In the genomic region with DNA sequence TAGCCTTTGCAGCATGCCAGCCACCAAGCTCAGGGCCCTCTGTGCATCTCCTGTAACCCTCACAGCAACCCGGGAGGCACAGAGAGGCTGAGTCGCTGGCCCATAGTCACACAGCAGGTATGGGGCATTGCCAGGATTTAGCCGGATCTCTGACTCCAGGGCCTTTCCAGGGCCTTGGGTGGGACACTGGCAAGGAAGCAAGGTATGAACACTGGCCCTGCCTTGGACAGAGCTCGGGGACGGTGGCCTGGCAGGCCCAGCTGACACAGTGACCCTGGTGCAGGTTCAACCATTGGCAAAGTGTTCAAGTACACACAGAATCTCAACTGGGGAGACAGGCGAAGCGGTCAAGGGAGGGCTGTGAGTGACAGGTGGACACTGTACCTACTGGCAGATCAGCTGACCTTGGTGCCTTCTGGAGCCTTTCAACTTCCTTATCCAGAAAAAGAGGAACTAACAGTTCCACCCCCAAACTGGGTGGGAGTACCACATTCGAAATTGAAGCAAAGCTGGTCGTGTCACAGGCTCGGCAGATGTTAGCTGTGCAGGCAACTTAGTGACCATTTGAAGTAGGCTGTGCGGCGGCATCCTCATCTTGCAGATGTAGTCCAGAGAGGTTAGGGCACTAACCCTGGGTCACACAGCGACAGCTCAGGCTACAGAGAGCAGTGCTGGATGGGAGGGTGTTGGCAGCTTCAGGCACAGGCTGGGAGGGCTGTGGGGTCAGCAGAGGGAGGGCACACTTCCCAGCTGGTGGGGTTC, we compare ENCODE assay signal across 1 cellular context.
TF ChIP-seq lines count a peak whose summit lies in the region.

No MANE protein-coding gene starts in this region.

TF ChIP-seq in H1, 55 proteins besides CTCF, POLR2A, EP300 and RAD21 (continued from another document):
- no peak for TF ChIP-seq EGR1 (IDR thresholded peaks at IDR 0.05; ENCODE audit: borderline replicate concordance, low read depth, low read length)
